Comparison of ENCODE assay signal across 1 cellular context in genomic region chr12:49733219-49734017, GRCh38.
TF ChIP-seq lines count a peak whose summit lies in the region.

No MANE protein-coding gene starts in this region.

TF ChIP-seq in GM23338, 12 proteins besides CTCF, POLR2A, EP300 and RAD21 (continued from another document):
- TF ChIP-seq, protein P1, sequence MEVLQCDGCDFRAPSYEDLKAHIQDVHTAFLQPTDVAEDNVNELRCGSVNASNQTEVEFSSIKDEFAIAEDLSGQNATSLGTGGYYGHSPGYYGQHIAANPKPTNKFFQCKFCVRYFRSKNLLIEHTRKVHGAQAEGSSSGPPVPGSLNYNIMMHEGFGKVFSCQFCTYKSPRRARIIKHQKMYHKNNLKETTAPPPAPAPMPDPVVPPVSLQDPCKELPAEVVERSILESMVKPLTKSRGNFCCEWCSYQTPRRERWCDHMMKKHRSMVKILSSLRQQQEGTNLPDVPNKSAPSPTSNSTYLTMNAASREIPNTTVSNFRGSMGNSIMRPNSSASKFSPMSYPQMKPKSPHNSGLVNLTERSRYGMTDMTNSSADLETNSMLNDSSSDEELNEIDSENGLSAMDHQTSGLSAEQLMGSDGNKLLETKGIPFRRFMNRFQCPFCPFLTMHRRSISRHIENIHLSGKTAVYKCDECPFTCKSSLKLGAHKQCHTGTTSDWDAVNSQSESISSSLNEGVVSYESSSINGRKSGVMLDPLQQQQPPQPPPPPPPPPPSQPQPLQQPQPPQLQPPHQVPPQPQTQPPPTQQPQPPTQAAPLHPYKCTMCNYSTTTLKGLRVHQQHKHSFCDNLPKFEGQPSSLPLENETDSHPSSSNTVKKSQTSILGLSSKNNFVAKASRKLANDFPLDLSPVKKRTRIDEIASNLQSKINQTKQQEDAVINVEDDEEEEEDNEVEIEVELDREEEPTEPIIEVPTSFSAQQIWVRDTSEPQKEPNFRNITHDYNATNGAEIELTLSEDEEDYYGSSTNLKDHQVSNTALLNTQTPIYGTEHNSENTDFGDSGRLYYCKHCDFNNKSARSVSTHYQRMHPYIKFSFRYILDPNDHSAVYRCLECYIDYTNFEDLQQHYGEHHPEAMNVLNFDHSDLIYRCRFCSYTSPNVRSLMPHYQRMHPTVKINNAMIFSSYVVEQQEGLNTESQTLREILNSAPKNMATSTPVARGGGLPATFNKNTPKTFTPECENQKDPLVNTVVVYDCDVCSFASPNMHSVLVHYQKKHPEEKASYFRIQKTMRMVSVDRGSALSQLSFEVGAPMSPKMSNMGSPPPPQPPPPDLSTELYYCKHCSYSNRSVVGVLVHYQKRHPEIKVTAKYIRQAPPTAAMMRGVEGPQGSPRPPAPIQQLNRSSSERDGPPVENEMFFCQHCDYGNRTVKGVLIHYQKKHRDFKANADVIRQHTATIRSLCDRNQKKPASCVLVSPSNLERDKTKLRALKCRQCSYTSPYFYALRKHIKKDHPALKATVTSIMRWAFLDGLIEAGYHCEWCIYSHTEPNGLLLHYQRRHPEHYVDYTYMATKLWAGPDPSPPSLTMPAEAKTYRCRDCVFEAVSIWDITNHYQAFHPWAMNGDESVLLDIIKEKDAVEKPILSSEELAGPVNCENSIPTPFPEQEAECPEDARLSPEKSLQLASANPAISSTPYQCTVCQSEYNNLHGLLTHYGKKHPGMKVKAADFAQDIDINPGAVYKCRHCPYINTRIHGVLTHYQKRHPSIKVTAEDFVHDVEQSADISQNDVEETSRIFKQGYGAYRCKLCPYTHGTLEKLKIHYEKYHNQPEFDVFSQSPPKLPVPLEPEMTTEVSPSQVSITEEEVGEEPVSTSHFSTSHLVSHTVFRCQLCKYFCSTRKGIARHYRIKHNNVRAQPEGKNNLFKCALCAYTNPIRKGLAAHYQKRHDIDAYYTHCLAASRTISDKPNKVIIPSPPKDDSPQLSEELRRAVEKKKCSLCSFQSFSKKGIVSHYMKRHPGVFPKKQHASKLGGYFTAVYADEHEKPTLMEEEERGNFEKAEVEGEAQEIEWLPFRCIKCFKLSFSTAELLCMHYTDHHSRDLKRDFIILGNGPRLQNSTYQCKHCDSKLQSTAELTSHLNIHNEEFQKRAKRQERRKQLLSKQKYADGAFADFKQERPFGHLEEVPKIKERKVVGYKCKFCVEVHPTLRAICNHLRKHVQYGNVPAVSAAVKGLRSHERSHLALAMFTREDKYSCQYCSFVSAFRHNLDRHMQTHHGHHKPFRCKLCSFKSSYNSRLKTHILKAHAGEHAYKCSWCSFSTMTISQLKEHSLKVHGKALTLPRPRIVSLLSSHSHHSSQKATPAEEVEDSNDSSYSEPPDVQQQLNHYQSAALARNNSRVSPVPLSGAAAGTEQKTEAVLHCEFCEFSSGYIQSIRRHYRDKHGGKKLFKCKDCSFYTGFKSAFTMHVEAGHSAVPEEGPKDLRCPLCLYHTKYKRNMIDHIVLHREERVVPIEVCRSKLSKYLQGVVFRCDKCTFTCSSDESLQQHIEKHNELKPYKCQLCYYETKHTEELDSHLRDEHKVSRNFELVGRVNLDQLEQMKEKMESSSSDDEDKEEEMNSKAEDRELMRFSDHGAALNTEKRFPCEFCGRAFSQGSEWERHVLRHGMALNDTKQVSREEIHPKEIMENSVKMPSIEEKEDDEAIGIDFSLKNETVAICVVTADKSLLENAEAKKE (CRISPR knock-in tag; IDR thresholded peaks at IDR 0.05) = no peak
- TF ChIP-seq, protein P2, sequence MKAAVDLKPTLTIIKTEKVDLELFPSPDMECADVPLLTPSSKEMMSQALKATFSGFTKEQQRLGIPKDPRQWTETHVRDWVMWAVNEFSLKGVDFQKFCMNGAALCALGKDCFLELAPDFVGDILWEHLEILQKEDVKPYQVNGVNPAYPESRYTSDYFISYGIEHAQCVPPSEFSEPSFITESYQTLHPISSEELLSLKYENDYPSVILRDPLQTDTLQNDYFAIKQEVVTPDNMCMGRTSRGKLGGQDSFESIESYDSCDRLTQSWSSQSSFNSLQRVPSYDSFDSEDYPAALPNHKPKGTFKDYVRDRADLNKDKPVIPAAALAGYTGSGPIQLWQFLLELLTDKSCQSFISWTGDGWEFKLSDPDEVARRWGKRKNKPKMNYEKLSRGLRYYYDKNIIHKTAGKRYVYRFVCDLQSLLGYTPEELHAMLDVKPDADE (IDR thresholded peaks at IDR 0.05) = no peak
- TF ChIP-seq EZH2phosphoT487 (IDR thresholded peaks at IDR 0.05; ENCODE audit: unreplicated experiment) (no peak), ZNF331 (CRISPR knock-in tag; IDR thresholded peaks at IDR 0.05; ENCODE audit: low read depth) (no peak), CREB1 (CRISPR knock-in tag; IDR thresholded peaks at IDR 0.05; ENCODE audit: low read depth) (no peak), ZNF114 (CRISPR knock-in tag; IDR thresholded peaks at IDR 0.05) (no peak), JUNB (IDR thresholded peaks at IDR 0.05; ENCODE audit: unreplicated experiment) (no peak)
- TF ChIP-seq, protein P3, sequence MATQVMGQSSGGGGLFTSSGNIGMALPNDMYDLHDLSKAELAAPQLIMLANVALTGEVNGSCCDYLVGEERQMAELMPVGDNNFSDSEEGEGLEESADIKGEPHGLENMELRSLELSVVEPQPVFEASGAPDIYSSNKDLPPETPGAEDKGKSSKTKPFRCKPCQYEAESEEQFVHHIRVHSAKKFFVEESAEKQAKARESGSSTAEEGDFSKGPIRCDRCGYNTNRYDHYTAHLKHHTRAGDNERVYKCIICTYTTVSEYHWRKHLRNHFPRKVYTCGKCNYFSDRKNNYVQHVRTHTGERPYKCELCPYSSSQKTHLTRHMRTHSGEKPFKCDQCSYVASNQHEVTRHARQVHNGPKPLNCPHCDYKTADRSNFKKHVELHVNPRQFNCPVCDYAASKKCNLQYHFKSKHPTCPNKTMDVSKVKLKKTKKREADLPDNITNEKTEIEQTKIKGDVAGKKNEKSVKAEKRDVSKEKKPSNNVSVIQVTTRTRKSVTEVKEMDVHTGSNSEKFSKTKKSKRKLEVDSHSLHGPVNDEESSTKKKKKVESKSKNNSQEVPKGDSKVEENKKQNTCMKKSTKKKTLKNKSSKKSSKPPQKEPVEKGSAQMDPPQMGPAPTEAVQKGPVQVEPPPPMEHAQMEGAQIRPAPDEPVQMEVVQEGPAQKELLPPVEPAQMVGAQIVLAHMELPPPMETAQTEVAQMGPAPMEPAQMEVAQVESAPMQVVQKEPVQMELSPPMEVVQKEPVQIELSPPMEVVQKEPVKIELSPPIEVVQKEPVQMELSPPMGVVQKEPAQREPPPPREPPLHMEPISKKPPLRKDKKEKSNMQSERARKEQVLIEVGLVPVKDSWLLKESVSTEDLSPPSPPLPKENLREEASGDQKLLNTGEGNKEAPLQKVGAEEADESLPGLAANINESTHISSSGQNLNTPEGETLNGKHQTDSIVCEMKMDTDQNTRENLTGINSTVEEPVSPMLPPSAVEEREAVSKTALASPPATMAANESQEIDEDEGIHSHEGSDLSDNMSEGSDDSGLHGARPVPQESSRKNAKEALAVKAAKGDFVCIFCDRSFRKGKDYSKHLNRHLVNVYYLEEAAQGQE (IDR thresholded peaks at IDR 0.05; ENCODE audit: unreplicated experiment) = no peak
